9 cellular contexts compared by ENCODE assay signal in genomic region chr2:143177081-143177786, GRCh38. TPM values are rescaled to one million over a fixed set of nuclear protein-coding genes. Genes with fewer than 3 reads are reported as not detected.
DNase-seq lines count a peak whose midpoint lies in the region; ATAC-seq and TF ChIP-seq lines count a peak whose summit lies in the region.
"Had no signal": no experiment of that assay in that cellular context is flagged by ENCODE, and none has a peak within 500 bp of the region (broad histone marks: within the 10 kb centered on the region; RNA-seq: fewer than 3 reads in every experiment).

No MANE protein-coding gene starts in this region.

- H3K14ac ChIP-seq in mesenchymal stem cell (ENCODE audit: low read length in 2 of 2): no peak overlapping the region

- H4K8ac ChIP-seq in mesenchymal stem cell (ENCODE audit: low read length): no peak overlapping the region

- H3K4me1 Mint-ChIP-seq in Caco-2 (ENCODE audit: low read depth, unreplicated experiment): no peaks in the 10 kb centered on the region

- H2BK120ac ChIP-seq in mesenchymal stem cell (ENCODE audit: low read depth, low read length): no peak overlapping the region

- no peaks in the 10 kb centered on the region for H3K36me3 Mint-ChIP-seq in Caco-2 (ENCODE audit: insufficient read depth, unreplicated experiment)

- ATAC-seq in GM18520 (IDR thresholded peaks at IDR 0.05; ENCODE audit: unreplicated experiment) (peak; percentile 98), GM21737 (IDR thresholded peaks at IDR 0.05; ENCODE audit: unreplicated experiment) (peak; percentile 98)
- ATAC-seq: Panc1 had no signal

- WGBS in mesenchymal stem cell: 81% methylated on average over 4 of the region's 5 CpGs

- no peaks in the 10 kb centered on the region for H3K79me1 ChIP-seq in mesenchymal stem cell (replicated peaks; ENCODE audit: low read length, poor library complexity, severe bottlenecking)

- intact Hi-C loops in Caco-2 (cut with micrococcal nuclease; ENCODE audit: unreplicated experiment): no loop called here

- no peak overlapping the region for H3K27ac ChIP-seq in mesenchymal stem cell (ENCODE audit: low read length, poor library complexity, severe bottlenecking)
- H3K27ac ChIP-seq in SJCRH30: no peak overlapping the region

- no peak overlapping the region for H3K4ac ChIP-seq in mesenchymal stem cell (ENCODE audit: low read depth in 1 of 2, low read length in 2 of 2)

- peaks cover 10% of the 10 kb centered on the region for H3K9me3 ChIP-seq in mesenchymal stem cell (ENCODE audit: control insufficient read depth, low read length)
- H3K9me3 ChIP-seq in SJCRH30 (replicated peaks): 0 out of 2 replicates have a peak, but pooled peaks cover 3% of the 10 kb centered on the region
- H3K9me3 ChIP-seq in Caco-2: no peaks in the 10 kb centered on the region

- CTCF ChIA-PET in Caco-2 (lab: Charles Lee): no interaction called here

- no peak for TF ChIP-seq CTCF in Caco-2 (IDR thresholded peaks at IDR 0.05; ENCODE audit: insufficient read depth in 1 of 2, low read depth in 1 of 2, low read length in 1 of 2, severe bottlenecking in 1 of 2, unreplicated experiment in 1 of 2)

- H3K4me3 Mint-ChIP-seq in Caco-2 (ENCODE audit: unreplicated experiment): no peak overlapping the region

- H2BK12ac ChIP-seq in mesenchymal stem cell (ENCODE audit: low read length in 2 of 2): no peak overlapping the region

- no peak overlapping the region for H3K23ac ChIP-seq in mesenchymal stem cell (ENCODE audit: low read length in 2 of 2)

- BruUV-seq in Caco-2 (replicated peaks; lab: Mats Ljungman, UMichigan): no TSS peak

- no peak overlapping the region for H2BK15ac ChIP-seq in mesenchymal stem cell (ENCODE audit: low read depth, poor library complexity, severe bottlenecking)

- H3K27me3 ChIP-seq in mesenchymal stem cell (ENCODE audit: control insufficient read depth in 1 of 2, insufficient read depth in 1 of 2, low read length in 2 of 2): no peaks in the 10 kb centered on the region
- H3K27me3 ChIP-seq in SJCRH30: no peaks in the 10 kb centered on the region
- H3K27me3 ChIP-seq in Caco-2 (replicated peaks; ENCODE audit: control insufficient read depth, insufficient read depth, low read length): 0 out of 2 replicates have a peak, but pooled peaks cover 2% of the 10 kb centered on the region

- H2AFZ ChIP-seq in mesenchymal stem cell (ENCODE audit: low read depth, low read length): no peak overlapping the region

- H3K9ac ChIP-seq in mesenchymal stem cell (ENCODE audit: low read length): peak overlapping the region; percentile 78

- no peak overlapping the region for H3K27ac Mint-ChIP-seq in Caco-2 (ENCODE audit: unreplicated experiment)

- H3K4me1 ChIP-seq in mesenchymal stem cell (ENCODE audit: control insufficient read depth, insufficient read depth, low read depth, low read length) (no peaks in the 10 kb centered on the region), SJCRH30 (no peaks in the 10 kb centered on the region), Caco-2 (no peaks in the 10 kb centered on the region)

- DNase-seq in NAMALWA (ENCODE audit: low spot score): peak; percentile 77
- peak; percentile 13 for DNase-seq in mesenchymal stem cell
- DNase-seq in SJCRH30: no peak
- no peak for DNase-seq in nucleus accumbens (lab: John Stamatoyannopoulos, UW)
- DNase-seq in Caco-2: no peak
- no peak for DNase-seq in mucosa of gallbladder (ENCODE audit: low spot score)

- POLR2A ChIA-PET in Caco-2 (lab: Charles Lee): no interaction called here

- H2AK5ac ChIP-seq in mesenchymal stem cell (ENCODE audit: low read length, severe bottlenecking): no peak overlapping the region

- peaks cover 10% of the 10 kb centered on the region for H3K27me3 Mint-ChIP-seq in Caco-2 (ENCODE audit: insufficient read depth, unreplicated experiment)

- H3K4me2 ChIP-seq in mesenchymal stem cell (ENCODE audit: low read length, poor library complexity, severe bottlenecking): no peak overlapping the region

- H3K36me3 ChIP-seq in mesenchymal stem cell (ENCODE audit: control insufficient read depth in 1 of 2, insufficient read depth in 2 of 2, low read depth in 1 of 2, low read length in 2 of 2) (no peaks in the 10 kb centered on the region), SJCRH30 (no peaks in the 10 kb centered on the region), Caco-2 (ENCODE audit: control insufficient read depth, insufficient read depth, low read length) (no peaks in the 10 kb centered on the region)

- no peak overlapping the region for H3K18ac ChIP-seq in mesenchymal stem cell (ENCODE audit: low read depth in 1 of 2, low read length in 2 of 2)

- H4K91ac ChIP-seq in mesenchymal stem cell (ENCODE audit: low read length): no peak overlapping the region

- H3K4me3 ChIP-seq in mesenchymal stem cell (ENCODE audit: insufficient read depth in 1 of 2, low read depth in 1 of 2, low read length in 2 of 2) (peak overlapping the region in 1 of 2 experiments; percentile 75), SJCRH30 (no peak overlapping the region), Caco-2 (ENCODE audit: low read depth, low read length) (no peak overlapping the region)

- no peaks in the 10 kb centered on the region for H3K9me3 Mint-ChIP-seq in Caco-2 (ENCODE audit: unreplicated experiment)

- no peak overlapping the region for H2BK5ac ChIP-seq in mesenchymal stem cell (ENCODE audit: low read depth, low read length, poor library complexity, severe bottlenecking)

RNA-seq across cellular contexts. Expression of gene ARHGAP15, which starts 48.0 kb away (rescaled TPM):
- polyA plus RNA-seq in mesenchymal stem cell (2013, experiment 1 of 2): 0.14 TPM
- 0.18 TPM for polyA plus RNA-seq in mesenchymal stem cell (2013, experiment 2 of 2)
- 0.25 and 0.26 TPM in 2 replicates for total RNA-seq in SJCRH30 (2014; rRNA removed; shearing (Covaris generic))
- total RNA-seq in Caco-2 (2022) (not detected in 2 replicates), mucosa of gallbladder (10.0 TPM)

Comparison
In these comparisons a context has a peak if more than half of its experiments do, and no peak if none do; other contexts are left out.
1. DNase-seq: peak in NAMALWA (single experiment) and mesenchymal stem cell (single experiment); none in SJCRH30 (0 of 2), nucleus accumbens (0 of 56), Caco-2 (0 of 2) and mucosa of gallbladder (single experiment).